Comparison of ENCODE assay signal across 8 cellular contexts in the genomic region with DNA sequence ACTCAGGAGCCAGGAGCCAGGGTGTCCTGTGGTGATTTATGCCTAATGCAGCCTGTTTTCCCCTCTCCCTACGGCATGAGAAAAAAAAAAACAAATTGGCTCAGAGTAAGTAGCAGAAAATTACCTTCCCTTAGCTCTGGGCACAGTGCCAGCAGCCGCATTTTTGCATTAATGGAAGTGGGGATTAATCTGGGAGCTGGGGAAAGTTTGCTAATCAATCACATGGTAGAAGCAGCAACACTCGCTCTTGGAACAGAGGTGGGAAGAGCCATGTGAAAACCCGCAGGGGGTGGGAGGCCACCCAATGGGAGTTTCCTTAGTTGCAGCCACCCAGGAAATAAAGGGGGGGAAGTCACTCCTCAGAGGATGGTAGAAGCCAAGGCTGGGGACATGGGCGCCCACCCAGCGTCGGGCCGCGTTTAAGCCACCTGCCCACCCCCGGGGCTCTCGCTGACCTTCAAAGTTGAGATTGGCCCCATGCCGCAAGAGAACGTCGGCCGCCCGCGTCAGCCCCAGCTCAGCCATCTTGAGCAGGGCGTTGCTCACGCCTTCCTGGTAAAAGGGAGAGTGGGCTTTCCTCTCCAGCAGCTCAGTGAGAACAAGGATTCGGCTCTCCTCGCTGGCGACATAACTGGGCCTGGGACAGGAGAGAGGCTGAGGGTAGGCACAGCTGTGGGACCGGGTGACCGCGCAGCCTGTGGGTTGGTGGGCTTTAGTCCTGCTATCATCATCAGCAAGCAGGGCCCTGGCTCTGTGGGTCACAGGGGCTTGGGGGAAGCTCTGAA. TPM values are rescaled to one million over a fixed set of nuclear protein-coding genes. Genes with fewer than 3 reads are reported as not detected.
DNase-seq lines count a peak whose midpoint lies in the region; ATAC-seq and TF ChIP-seq lines count a peak whose summit lies in the region.

No MANE protein-coding gene starts in this region.

- H3K36me3 ChIP-seq in HAP-1 (replicated peaks) = peaks cover 45% of the 10 kb centered on the region

- no peaks in the 10 kb centered on the region for H3K27me3 ChIP-seq in HAP-1 (ENCODE audit: low read depth)

- H3K4me1 ChIP-seq in HAP-1 = peaks cover 15% of the 10 kb centered on the region

- peak overlapping the region; percentile 22 for H3K27ac Mint-ChIP-seq in dendritic cell treated with granulocyte-macrophage colony-stimulating factor and Interleukin-4, amounts not matched to agents 40 ng/mL and 50 ng/mL, for 4 days

- DNase-seq in HAP-1 (ENCODE audit: low spot score in 2 of 2) (peak; percentile 76 to 86), NCI-H69 (lab: John Stamatoyannopoulos, UW) (peak; percentile 90), omental fat pad (ENCODE audit: low spot score) (peak; percentile 55), AG20443 (ENCODE audit: low spot score) (no peak), superior temporal gyrus (ENCODE audit: extremely low spot score) (no peak)
- no peak for DNase-seq in activated CD8-positive, alpha-beta memory T cell treated with anti-CD3 and anti-CD28 coated beads for 24 hours

- H3K4me3 ChIP-seq in HAP-1 = peak overlapping the region; percentile 83

- in situ Hi-C loops in HAP-1 (cut with MboI; ENCODE audit: low sequenced_read_pairs) = loop anchor here (5.0 kb wide), 1 partner anchor 142 kb away; no protein-coding TSS in a partner anchor

- peaks cover 55% of the 10 kb centered on the region for H3K36me3 Mint-ChIP-seq in dendritic cell treated with granulocyte-macrophage colony-stimulating factor and Interleukin-4, amounts not matched to agents 40 ng/mL and 50 ng/mL, for 4 days (ENCODE audit: low read depth)

- H3K9me3 Mint-ChIP-seq in dendritic cell treated with granulocyte-macrophage colony-stimulating factor and Interleukin-4, amounts not matched to agents 40 ng/mL and 50 ng/mL, for 4 days = no peaks in the 10 kb centered on the region

- TF ChIP-seq CTCF in omental fat pad (IDR thresholded peaks at IDR 0.05) = no peak

- H3K4me1 Mint-ChIP-seq in dendritic cell treated with granulocyte-macrophage colony-stimulating factor and Interleukin-4, amounts not matched to agents 40 ng/mL and 50 ng/mL, for 4 days (ENCODE audit: low read depth) = peaks cover 57% of the 10 kb centered on the region

- no peaks in the 10 kb centered on the region for H3K27me3 Mint-ChIP-seq in dendritic cell treated with granulocyte-macrophage colony-stimulating factor and Interleukin-4, amounts not matched to agents 40 ng/mL and 50 ng/mL, for 4 days

- H3K9me3 ChIP-seq in HAP-1 = no peaks in the 10 kb centered on the region

- H3K4me3 Mint-ChIP-seq in dendritic cell treated with granulocyte-macrophage colony-stimulating factor and Interleukin-4, amounts not matched to agents 40 ng/mL and 50 ng/mL, for 4 days = peak overlapping the region; percentile 90

- ATAC-seq in omental fat pad (ENCODE audit: low FRiP score) = no peak
- no peak for ATAC-seq in GM18873 (IDR thresholded peaks at IDR 0.05; ENCODE audit: low FRiP score, unreplicated experiment)

- intact Hi-C loops in dendritic cell treated with granulocyte-macrophage colony-stimulating factor and Interleukin-4, amounts not matched to agents 40 ng/mL and 50 ng/mL, for 4 days (cut with micrococcal nuclease) = loop anchor here (10.0 kb wide), 1 partner anchor 85 kb away; no protein-coding TSS in a partner anchor

RNA-seq across cellular contexts. Expression of a gene that starts 1.7 kb away (rescaled TPM):
- 10 to 100 TPM; 14.5 to 35.4 (median 16.3) TPM for total RNA-seq in omental fat pad

RNA-seq across cellular contexts. Expression of a gene that starts 14.3 kb away (rescaled TPM):
- 10 to 100 TPM; 15.8 to 37.9 (median 20.3) TPM for total RNA-seq in omental fat pad

RNA-seq across cellular contexts. Expression of a gene that starts 19.4 kb away (rescaled TPM):
- total RNA-seq in omental fat pad = not detected

RNA-seq across cellular contexts. Expression of a gene that starts 25.2 kb away (rescaled TPM):
- 1 to 10 TPM; 3.6 to 7.3 (median 4.0) TPM for total RNA-seq in omental fat pad

Comparison
In these comparisons a context has a peak if more than half of its experiments do, and no peak if none do; other contexts are left out.
1. DNase-seq: peak in HAP-1 (2 of 2), NCI-H69 (single experiment) and omental fat pad (single experiment); none in activated CD8-positive, alpha-beta memory T cell treated with anti-CD3 and anti-CD28 coated beads for 24 hours (single experiment), AG20443 (single experiment) and superior temporal gyrus (single experiment).